Comparison of ENCODE assay signal across 8 cellular contexts in the genomic region with DNA sequence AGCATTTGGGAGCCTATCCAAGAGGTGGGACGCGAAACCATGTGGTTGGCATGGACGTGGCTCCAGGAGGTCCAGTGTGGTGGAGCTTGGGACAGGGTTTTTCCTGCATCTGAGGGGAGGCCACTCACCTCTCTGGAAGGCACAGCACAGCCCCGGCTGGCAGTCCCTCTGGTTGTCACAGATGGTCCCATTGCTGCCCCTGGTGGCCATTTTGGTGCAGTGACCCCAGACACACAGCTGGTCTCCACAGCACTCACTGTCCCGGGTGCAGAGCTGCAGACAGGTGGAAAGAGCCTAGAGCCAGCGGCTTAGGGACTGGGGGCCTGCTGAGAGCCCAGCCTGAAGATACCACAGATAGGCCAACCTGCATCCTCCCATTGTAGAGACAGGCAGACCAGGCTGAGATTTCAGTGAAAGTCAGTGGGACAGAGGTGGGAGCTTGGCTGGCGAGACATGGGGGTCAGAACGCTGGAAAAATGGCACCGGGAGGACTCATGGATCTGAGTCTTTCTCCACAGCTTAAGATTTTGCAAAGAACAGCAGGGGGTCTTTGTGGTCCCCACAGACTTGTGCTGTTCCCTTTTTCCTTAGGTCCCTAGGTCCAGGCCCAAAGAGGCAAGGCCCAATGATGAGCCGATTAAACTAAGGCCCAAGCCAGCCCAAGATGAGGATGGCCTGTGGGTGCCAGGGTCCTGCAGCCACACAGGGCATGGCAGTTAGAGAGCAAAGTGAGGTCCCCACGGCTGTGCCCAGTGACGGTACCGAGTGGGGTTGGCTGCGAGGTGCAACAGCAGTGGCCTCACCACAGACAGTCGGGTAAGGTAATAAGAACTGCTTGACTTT. TPM values are rescaled to one million over a fixed set of nuclear protein-coding genes. Genes with fewer than 3 reads are reported as not detected.
DNase-seq lines count a peak whose midpoint lies in the region; ATAC-seq and TF ChIP-seq lines count a peak whose summit lies in the region.

No MANE protein-coding gene starts in this region.

- no peak for TF ChIP-seq EP300 in upper lobe of left lung (IDR thresholded peaks at IDR 0.05)

- H3K4me1 Mint-ChIP-seq in CD4-positive, alpha-beta memory T cell, result peaks cover 4 to 15% (median 10%) of the 10 kb centered on the region in 4 donors
- H3K4me1 Mint-ChIP-seq in osteocyte (ENCODE audit: unreplicated experiment), result peaks cover 52% of the 10 kb centered on the region

- H3K27ac Mint-ChIP-seq in CD4-positive, alpha-beta memory T cell, result no peak overlapping the region
- H3K27ac Mint-ChIP-seq in osteocyte (ENCODE audit: unreplicated experiment), result no peak overlapping the region

- no peak overlapping the region for H3K4me3 Mint-ChIP-seq in CD4-positive, alpha-beta memory T cell
- no peak overlapping the region for H3K4me3 Mint-ChIP-seq in osteocyte (ENCODE audit: unreplicated experiment)

- CTCF ChIA-PET in CD4-positive, alpha-beta memory T cell (lab: Charles Lee; ENCODE audit: partially characterized antibody), result interaction anchor here (0.7 to 3.1 kb wide), 17 partner anchors 8 to 227 kb away, joined by 3 to 27 read pairs (median 4); no protein-coding TSS in a partner anchor

- peaks cover 5% of the 10 kb centered on the region for H3K4me1 ChIP-seq in CD4-positive, alpha-beta memory T cell (ENCODE audit: insufficient read depth, low read length)
- H3K4me1 ChIP-seq in NT2/D1 (ENCODE audit: insufficient read depth, insufficient read length) (no peaks in the 10 kb centered on the region), upper lobe of left lung (no peaks in the 10 kb centered on the region)

- H3K4me3 ChIP-seq in CD4-positive, alpha-beta memory T cell (ENCODE audit: low read length in 2 of 2), result no peak overlapping the region
- H3K4me3 ChIP-seq in NT2/D1 (ENCODE audit: insufficient read length, low read depth), result no peak overlapping the region
- no peak overlapping the region for H3K4me3 ChIP-seq in fibroblast of villous mesenchyme (ENCODE audit: low read depth, low read length)
- H3K4me3 ChIP-seq in upper lobe of left lung, result no peak overlapping the region

- H3K9ac ChIP-seq in NT2/D1 (ENCODE audit: insufficient read length, low read depth), result no peak overlapping the region

- TF ChIP-seq CTCF in fibroblast of villous mesenchyme (IDR thresholded peaks at IDR 0.05; ENCODE audit: insufficient read depth, low read depth, low read length), result peak; percentile 89
- TF ChIP-seq CTCF in osteocyte (IDR thresholded peaks at IDR 0.05), result peak; percentile 72
- peak; percentile 71 to 84 (median 78) for TF ChIP-seq CTCF in upper lobe of left lung (IDR thresholded peaks at IDR 0.05)

- TF ChIP-seq POLR2A in upper lobe of left lung (IDR thresholded peaks at IDR 0.05), result no peak

- POLR2A ChIA-PET in CD4-positive, alpha-beta memory T cell (lab: Charles Lee; ENCODE audit: partially characterized antibody), result interaction anchor here (0.9 to 1.0 kb wide), 2 partner anchors 14 to 125 kb away, joined by 3 read pairs; no protein-coding TSS in a partner anchor

- peak; percentile 47 to 64 (median 60) for DNase-seq in CD4-positive, alpha-beta memory T cell
- DNase-seq in NT2/D1 (ENCODE audit: low read depth, low spot score) (peak; percentile 51), activated T-cell treated with anti-CD3 and anti-CD28 coated beads for 4 hours (peak; percentile 45), fibroblast of villous mesenchyme (ENCODE audit: low read depth) (peak; percentile 44), osteocyte (ENCODE audit: extremely low spot score, unreplicated experiment) (no peak), upper lobe of left lung (peak in 1 of 2 donors; percentile 59)

- H3K9me3 ChIP-seq in CD4-positive, alpha-beta memory T cell (ENCODE audit: control insufficient read depth in 1 of 2, low read length in 2 of 2), result no peaks in the 10 kb centered on the region
- H3K9me3 ChIP-seq in NT2/D1 (ENCODE audit: insufficient read depth, low read length) (peaks cover 3% of the 10 kb centered on the region; the same call in 1 of the 2 replicates), upper lobe of left lung (no peaks in the 10 kb centered on the region)

- H3K27me3 ChIP-seq in CD4-positive, alpha-beta memory T cell (ENCODE audit: insufficient read depth, low read length), result no peaks in the 10 kb centered on the region
- H3K27me3 ChIP-seq in NT2/D1 (ENCODE audit: insufficient read depth, insufficient read length) (no peaks in the 10 kb centered on the region), upper lobe of left lung (no peaks in the 10 kb centered on the region)

- peaks cover 0 to 3% (median 0%) of the 10 kb centered on the region in 8 donors for H3K9me3 Mint-ChIP-seq in CD4-positive, alpha-beta memory T cell
- peaks cover 3% of the 10 kb centered on the region for H3K9me3 Mint-ChIP-seq in osteocyte (ENCODE audit: unreplicated experiment)

- no peaks in the 10 kb centered on the region for H3K36me3 ChIP-seq in CD4-positive, alpha-beta memory T cell (ENCODE audit: insufficient read depth, low read length)
- H3K36me3 ChIP-seq in NT2/D1 (ENCODE audit: insufficient read depth, insufficient read length, low read length) (peaks cover 80% of the 10 kb centered on the region), upper lobe of left lung (peaks cover 0 to 6% (median 0%) of the 10 kb centered on the region in 4 donors)

- 73 to 85% methylated on average over 12 to 15 of the region's 15 CpGs for WGBS in upper lobe of left lung, 2 donors

- peaks cover 0 to 1% of the 10 kb centered on the region in 2 donors for H3K27me3 Mint-ChIP-seq in CD4-positive, alpha-beta memory T cell
- no peaks in the 10 kb centered on the region for H3K27me3 Mint-ChIP-seq in osteocyte (ENCODE audit: unreplicated experiment)

- no peaks in the 10 kb centered on the region for H3K36me3 Mint-ChIP-seq in CD4-positive, alpha-beta memory T cell
- H3K36me3 Mint-ChIP-seq in osteocyte (ENCODE audit: unreplicated experiment), result peaks cover 50% of the 10 kb centered on the region

- intact Hi-C loops in CD4-positive, alpha-beta memory T cell (cut with micrococcal nuclease), result loop anchor here (1.0 kb wide), 1 partner anchor 168 kb away; no protein-coding TSS in a partner anchor

- H3K27ac ChIP-seq in CD4-positive, alpha-beta memory T cell (ENCODE audit: low read depth, low read length), result no peak overlapping the region
- H3K27ac ChIP-seq in upper lobe of left lung, result no peak overlapping the region

- peak; percentile 93 for ATAC-seq in GM19043 (IDR thresholded peaks at IDR 0.05; ENCODE audit: low read depth, unreplicated experiment)
- ATAC-seq in HG03196 (IDR thresholded peaks at IDR 0.05; ENCODE audit: unreplicated experiment), result peak; percentile 77
- ATAC-seq in upper lobe of left lung (ENCODE audit: low FRiP score in 2 of 2), result peak; percentile 71 to 75

RNA-seq across cellular contexts. Expression of a gene that starts 41.4 kb away (rescaled TPM):
- total RNA-seq in CD4-positive, alpha-beta memory T cell, result under 1 TPM in 1 of 2 experiments, not detected in 1; 0.89 TPM
- polyA plus RNA-seq in CD4-positive, alpha-beta memory T cell, result 1 to 10 TPM; 2.9 to 3.1 TPM
- total RNA-seq in fibroblast of villous mesenchyme (316 and 338 TPM in 2 replicates), osteocyte (548 and 587 TPM in 2 replicates), upper lobe of left lung (100 to 1,000 TPM in 5 of 6 donors, 10 to 100 TPM in 1; 50.3 to 162 (median 137) TPM)

Comparison
In these comparisons a context has a peak if more than half of its experiments do, and no peak if none do; other contexts are left out.
1. RNA of a gene that starts 41.4 kb away (total RNA-seq): 548 to 587 TPM in osteocyte, 316 to 338 TPM in fibroblast of villous mesenchyme and 50.3 to 162 TPM in upper lobe of left lung; 0.89 TPM in CD4-positive, alpha-beta memory T cell; every median in the first group is over 10 times any median in the second.
2. Peak in every context shown above with its lines, with median percentiles within 50 percentile points of each other: ATAC-seq and CTCF ChIP-seq.